8 cellular contexts compared by ENCODE assay signal in genomic region chr19:56140583-56141415, GRCh38. TPM values are rescaled to one million over a fixed set of nuclear protein-coding genes. Genes with fewer than 3 reads are reported as not detected.
A peak's percentile ranks its signal among the peaks of the same experiment; 100 is the strongest.
DNase-seq lines count a peak whose midpoint lies in the region; ATAC-seq and TF ChIP-seq lines count a peak whose summit lies in the region.

TSS of gene ZNF444 (plus strand) at chr19:56141287. CDS start at chr19:56146912, 5,625 bp downstream.

- H3K9me3 Mint-ChIP-seq in central memory CD8-positive, alpha-beta T cell, result no peaks in the 10 kb centered on the region

- H3K36me3 Mint-ChIP-seq in central memory CD8-positive, alpha-beta T cell (ENCODE audit: insufficient read depth), result peaks cover 3% of the 10 kb centered on the region

- peak within 1 kb of the TSS; percentile 54 to 76 (median 64) for H3K4me3 ChIP-seq in spleen

- WGBS in spleen, 5 donors, result 0 to 1% (median 0%) methylated on average over 46 to 56 of the region's 56 CpGs

- TF ChIP-seq POLR2A in spleen (IDR thresholded peaks at IDR 0.05), result peak in 1 of 3 donors; percentile 84

- peak in 2 of 11 experiments; percentile 29 to 33 for TF ChIP-seq CTCF in spleen (IDR thresholded peaks at IDR 0.05 in 8 of 11, conservative IDR thresholded peaks at IDR 0.05 in 3 of 11)

- peaks cover 10 to 64% (median 32%) of the 10 kb centered on the region in 6 donors for H3K4me1 ChIP-seq in spleen

- ATAC-seq in GM19023 (IDR thresholded peaks at IDR 0.05; ENCODE audit: unreplicated experiment) (peak; percentile 90), HG03280 (IDR thresholded peaks at IDR 0.05; ENCODE audit: unreplicated experiment) (peak; percentile 90)
- ATAC-seq in central memory CD8-positive, alpha-beta T cell (replicated peaks; ENCODE audit: extremely low read depth, poor library complexity, severe bottlenecking), result peak; percentile 94

- no peaks in the 10 kb centered on the region for H3K9me3 ChIP-seq in spleen

- H3K27me3 Mint-ChIP-seq in central memory CD8-positive, alpha-beta T cell, result no peaks in the 10 kb centered on the region

- peak within 1 kb of the TSS; percentile 38 to 93 (median 86) for H3K27ac ChIP-seq in spleen

- H3K36me3 ChIP-seq in spleen, result peaks cover 0 to 9% (median 0%) of the 10 kb centered on the region in 6 donors

- H3K4me3 Mint-ChIP-seq in central memory CD8-positive, alpha-beta T cell, result peak within 1 kb of the TSS; percentile 93

- intact Hi-C loops in spleen (cut with DNase I; ENCODE audit: low total_unique reads), result no loop called here

- no peaks in the 10 kb centered on the region for H3K27me3 ChIP-seq in spleen (replicated peaks in 1 of 7)

- H3K27ac Mint-ChIP-seq in central memory CD8-positive, alpha-beta T cell (ENCODE audit: low read depth), result peak within 1 kb of the TSS; percentile 96

- DNase-seq in AG08396 (ENCODE audit: low spot score) (peak; percentile 98), NCI-H345 treated with DMSO at 0.1 percent for 48 hours (lab: John Stamatoyannopoulos, UW; ENCODE audit: unreplicated experiment) (peak; percentile 97), inferior parietal cortex (ENCODE audit: extremely low spot score) (peak; percentile 99), spleen (peak; percentile 99)
- peak; percentile 100 for DNase-seq in activated CD4-positive, CD25-positive, alpha-beta regulatory T cell treated with anti-CD3 and anti-CD28 coated beads, Interleukin-2, amount 50 U/mL, for 16 hours (ENCODE audit: low read depth, low spot score)
- DNase-seq in central memory CD8-positive, alpha-beta T cell (ENCODE audit: low spot score in 2 of 2), result peak; percentile 96 to 99

- peaks cover 41% of the 10 kb centered on the region for H3K4me1 Mint-ChIP-seq in central memory CD8-positive, alpha-beta T cell

RNA-seq across cellular contexts. Expression of gene ZNF444, which starts in this region (rescaled TPM):
- 10 to 100 TPM; 17.0 to 27.9 (median 23.1) TPM for total RNA-seq in spleen
- polyA plus RNA-seq in spleen, result 10 to 100 TPM; 17.0 to 35.1 (median 22.6) TPM

Comparison
In these comparisons a context has a peak if more than half of its experiments do, and no peak if none do; other contexts are left out.
1. Peak in every context shown above with its lines: DNase-seq, ATAC-seq, H3K4me3 ChIP-seq and H3K27ac ChIP-seq.